Comparison of ENCODE assay signal across 13 cellular contexts in genomic region chr11:20474176-20474950, GRCh38.
DNase-seq lines count a peak whose midpoint lies in the region; ATAC-seq and TF ChIP-seq lines count a peak whose summit lies in the region.
"Had no signal": no experiment of that assay in that cellular context is flagged by ENCODE, and none has a peak within 500 bp of the region (broad histone marks: within the 10 kb centered on the region; RNA-seq: fewer than 3 reads in every experiment).

No MANE protein-coding gene starts in this region.

- H3K4me1 ChIP-seq in BE2C (no peaks in the 10 kb centered on the region), smooth muscle cell (ENCODE audit: low read depth) (peaks cover 7% of the 10 kb centered on the region)
- H3K4me1 ChIP-seq: transverse colon had no signal

- H3F3A ChIP-seq in smooth muscle cell (ENCODE audit: low read depth), result no peaks in the 10 kb centered on the region

- no peaks in the 10 kb centered on the region for H3K9me3 ChIP-seq in BE2C
- no peaks in the 10 kb centered on the region for H3K9me3 ChIP-seq in smooth muscle cell (replicated peaks; ENCODE audit: low read depth)
- no peaks in the 10 kb centered on the region for H3K9me3 ChIP-seq in CD4-positive, alpha-beta T cell (ENCODE audit: control insufficient read depth, low read length)
- H3K9me3 ChIP-seq: transverse colon had no signal

- H3K9me3 Mint-ChIP-seq in dendritic cell treated with granulocyte-macrophage colony-stimulating factor and Interleukin-4, amounts not matched to agents 40 ng/mL and 50 ng/mL, for 4 days, result no peaks in the 10 kb centered on the region
- peaks cover 3% of the 10 kb centered on the region for H3K9me3 Mint-ChIP-seq in CD4-positive, alpha-beta T cell
- H3K9me3 Mint-ChIP-seq in natural killer cell, result no peaks in the 10 kb centered on the region

- peak; percentile 7 for DNase-seq in BE2C
- DNase-seq in smooth muscle cell (lab: John Stamatoyannopoulos, UW; ENCODE audit: unreplicated experiment), result no peak
- DNase-seq in CD4-positive, alpha-beta T cell, result no peak
- no peak for DNase-seq in natural killer cell
- DNase-seq: activated naive CD8-positive, alpha-beta T cell treated with anti-CD3 and anti-CD28 coated beads for 36 hours; effector CD8-positive, alpha-beta T cell; IMR-90; transverse colon had no signal

- no peaks in the 10 kb centered on the region for H3K27me3 Mint-ChIP-seq in dendritic cell treated with granulocyte-macrophage colony-stimulating factor and Interleukin-4, amounts not matched to agents 40 ng/mL and 50 ng/mL, for 4 days
- no peaks in the 10 kb centered on the region for H3K27me3 Mint-ChIP-seq in CD4-positive, alpha-beta T cell
- no peaks in the 10 kb centered on the region for H3K27me3 Mint-ChIP-seq in natural killer cell (ENCODE audit: low read depth in 2 of 2)
- H3K27me3 Mint-ChIP-seq: activated naive CD8-positive, alpha-beta T cell treated with anti-CD3 and anti-CD28 coated beads for 36 hours; progenitor cell of endocrine pancreas had no signal

- ATAC-seq in HG02798 (IDR thresholded peaks at IDR 0.05; ENCODE audit: poor library complexity, unreplicated experiment) (peak; percentile 32), HG03175 (IDR thresholded peaks at IDR 0.05; ENCODE audit: unreplicated experiment) (no peak), natural killer cell (no peak)
- ATAC-seq in CD4-positive, alpha-beta T cell (ENCODE audit: poor library complexity), result no peak

- H3K4me1 Mint-ChIP-seq in dendritic cell treated with granulocyte-macrophage colony-stimulating factor and Interleukin-4, amounts not matched to agents 40 ng/mL and 50 ng/mL, for 4 days (ENCODE audit: low read depth), result peaks cover 27% of the 10 kb centered on the region
- peaks cover 35% of the 10 kb centered on the region for H3K4me1 Mint-ChIP-seq in CD4-positive, alpha-beta T cell (ENCODE audit: low read depth)
- peaks cover 28 to 30% of the 10 kb centered on the region in 2 donors for H3K4me1 Mint-ChIP-seq in natural killer cell

- H3K27me3 ChIP-seq in BE2C (no peaks in the 10 kb centered on the region), layer of hippocampus (ENCODE audit: control insufficient read depth, insufficient read depth, low read length) (no peaks in the 10 kb centered on the region), smooth muscle cell (ENCODE audit: low read depth) (no peaks in the 10 kb centered on the region)
- H3K27me3 ChIP-seq in CD4-positive, alpha-beta T cell (ENCODE audit: control insufficient read depth, insufficient read depth, low read length), result no peaks in the 10 kb centered on the region
- H3K27me3 ChIP-seq: transverse colon had no signal

- intact Hi-C loops in dendritic cell treated with granulocyte-macrophage colony-stimulating factor and Interleukin-4, amounts not matched to agents 40 ng/mL and 50 ng/mL, for 4 days (cut with micrococcal nuclease), result no loop called here
- intact Hi-C loops in CD4-positive, alpha-beta T cell (cut with DNase I, micrococcal nuclease), result no loop called here
- intact Hi-C loops in natural killer cell (cut with micrococcal nuclease), result no loop called here

- H3K4me3 ChIP-seq in BE2C (ENCODE audit: low read depth, low read length) (no peak overlapping the region), smooth muscle cell (no peak overlapping the region)
- H3K4me3 ChIP-seq: transverse colon had no signal

- no peaks in the 10 kb centered on the region for H3K79me2 ChIP-seq in smooth muscle cell (ENCODE audit: low read depth)

- H3K4me3 Mint-ChIP-seq in dendritic cell treated with granulocyte-macrophage colony-stimulating factor and Interleukin-4, amounts not matched to agents 40 ng/mL and 50 ng/mL, for 4 days, result peak overlapping the region; percentile 42
- no peak overlapping the region for H3K4me3 Mint-ChIP-seq in CD4-positive, alpha-beta T cell
- no peak overlapping the region for H3K4me3 Mint-ChIP-seq in natural killer cell
- H3K4me3 Mint-ChIP-seq: activated naive CD8-positive, alpha-beta T cell treated with anti-CD3 and anti-CD28 coated beads for 36 hours had no signal

- H2AFZ ChIP-seq in smooth muscle cell (ENCODE audit: low read depth), result no peak overlapping the region

- H3K27ac ChIP-seq in layer of hippocampus (ENCODE audit: low read depth, low read length), result peak overlapping the region; percentile 57
- H3K27ac ChIP-seq in smooth muscle cell (ENCODE audit: low read depth), result no peak overlapping the region
- H3K27ac ChIP-seq in CD4-positive, alpha-beta T cell (ENCODE audit: low read depth, low read length), result no peak overlapping the region
- H3K27ac ChIP-seq: transverse colon had no signal

- CTCF ChIA-PET in CD4-positive, alpha-beta T cell (lab: Charles Lee), result no interaction called here

- 96% methylated on average over 7 of the region's 7 CpGs for WGBS in smooth muscle cell (ENCODE audit: low lambda C conversion rate)

- peak overlapping the region; percentile 78 for H3K27ac Mint-ChIP-seq in dendritic cell treated with granulocyte-macrophage colony-stimulating factor and Interleukin-4, amounts not matched to agents 40 ng/mL and 50 ng/mL, for 4 days
- no peak overlapping the region for H3K27ac Mint-ChIP-seq in CD4-positive, alpha-beta T cell
- peak overlapping the region in 1 of 2 donors; percentile 37 for H3K27ac Mint-ChIP-seq in natural killer cell
- H3K27ac Mint-ChIP-seq: activated naive CD8-positive, alpha-beta T cell treated with anti-CD3 and anti-CD28 coated beads for 36 hours; progenitor cell of endocrine pancreas had no signal

- POLR2A ChIA-PET in CD4-positive, alpha-beta T cell (lab: Charles Lee), result no interaction called here

- peaks cover 23% of the 10 kb centered on the region for H3K36me3 Mint-ChIP-seq in dendritic cell treated with granulocyte-macrophage colony-stimulating factor and Interleukin-4, amounts not matched to agents 40 ng/mL and 50 ng/mL, for 4 days (ENCODE audit: low read depth)
- peaks cover 69% of the 10 kb centered on the region for H3K36me3 Mint-ChIP-seq in CD4-positive, alpha-beta T cell (ENCODE audit: low read depth)
- peaks cover 13% of the 10 kb centered on the region for H3K36me3 Mint-ChIP-seq in natural killer cell

- TF ChIP-seq CTCF in BE2C (IDR thresholded peaks at IDR 0.05; ENCODE audit: low read depth, low read length) (no peak), smooth muscle cell (IDR thresholded peaks at IDR 0.05; ENCODE audit: borderline replicate concordance, insufficient read depth, poor library complexity, severe bottlenecking) (no peak), natural killer cell (IDR thresholded peaks at IDR 0.05) (no peak)
- no peak for TF ChIP-seq CTCF in CD4-positive, alpha-beta T cell (IDR thresholded peaks at IDR 0.05)

- H4K20me1 ChIP-seq in smooth muscle cell (ENCODE audit: low read depth), result no peaks in the 10 kb centered on the region

- H3K36me3 ChIP-seq in BE2C, result no peaks in the 10 kb centered on the region
- H3K36me3 ChIP-seq in smooth muscle cell (ENCODE audit: low read depth), result peaks cover 2% of the 10 kb centered on the region
- H3K36me3 ChIP-seq: transverse colon had no signal

- no peak overlapping the region for H3K4me2 ChIP-seq in smooth muscle cell

- no peak overlapping the region for H3K9ac ChIP-seq in smooth muscle cell (ENCODE audit: low read depth)
